In genomic region chr5:74766348-74766886, GRCh38 we compare ENCODE assay signal across 8 cellular contexts. TPM values are rescaled to one million over a fixed set of nuclear protein-coding genes. Genes with fewer than 3 reads are reported as not detected.
DNase-seq lines count a peak whose midpoint lies in the region; ATAC-seq and TF ChIP-seq lines count a peak whose summit lies in the region.

No MANE protein-coding gene starts in this region.

- TF ChIP-seq CTCF in BJ (IDR thresholded peaks at IDR 0.05; ENCODE audit: insufficient read depth, low read depth, low read length) (peak; percentile 27), sigmoid colon (IDR thresholded peaks at IDR 0.05) (peak in 3 of 4 experiments; percentile 23 to 40 (median 36))

- DNase-seq in BJ (ENCODE audit: low read depth) (no peak), NCI-H526 treated with DMSO at 0.1 percent for 48 hours (lab: John Stamatoyannopoulos, UW) (peak; percentile 33), amniotic stem cell (lab: John Stamatoyannopoulos, UW) (peak; percentile 22), right cardiac atrium (no peak), sigmoid colon (no peak)

- no peaks in the 10 kb centered on the region for H3K36me3 ChIP-seq in BJ (ENCODE audit: control insufficient read depth, insufficient read depth, low read length)
- peaks cover 0 to 46% (median 5%) of the 10 kb centered on the region in 4 donors for H3K36me3 ChIP-seq in sigmoid colon

- TF ChIP-seq POLR2A in sigmoid colon (IDR thresholded peaks at IDR 0.05), result no peak

- H3K4me1 ChIP-seq in right cardiac atrium (ENCODE audit: control insufficient read depth, insufficient read depth, low read length) (peaks cover 5% of the 10 kb centered on the region), sigmoid colon (peaks cover 0 to 38% (median 27%) of the 10 kb centered on the region in 4 donors)

- under 1% methylated on average over 15 of the region's 15 CpGs for WGBS in right cardiac atrium
- 0% methylated on average over 15 of the region's 15 CpGs for WGBS in sigmoid colon, 2 donors

- TF ChIP-seq EP300 in sigmoid colon (IDR thresholded peaks at IDR 0.05), result no peak

- ATAC-seq in GM18502 (IDR thresholded peaks at IDR 0.05; ENCODE audit: poor library complexity, unreplicated experiment), result peak; percentile 37
- ATAC-seq in HG03025 (IDR thresholded peaks at IDR 0.05; ENCODE audit: low FRiP score, unreplicated experiment), result peak; percentile 41
- ATAC-seq in right cardiac atrium, result peak; percentile 67 to 76
- ATAC-seq in HG02938 (IDR thresholded peaks at IDR 0.05; ENCODE audit: unreplicated experiment), result no peak

- peak overlapping the region; percentile 74 for H3K27ac ChIP-seq in right cardiac atrium (ENCODE audit: low read length)
- H3K27ac ChIP-seq in sigmoid colon, result peak overlapping the region; percentile 79 to 89 (median 84)

- intact Hi-C loops in right cardiac atrium (cut with DNase I), result loop anchor here in 2 of 4 donors (5.0 to 10.0 kb wide), 2 partner anchors 136 to 148 kb away; no protein-coding TSS in a partner anchor
- intact Hi-C loops in sigmoid colon (cut with DNase I), result loop anchor here (2.0 to 10.0 kb wide), 2 partner anchors 82 to 148 kb away; partner anchors contain the start of gene HEXB

- CTCF ChIA-PET in BJ (lab: Yijun Ruan, JAX), result interaction anchor here (0.9 to 1.3 kb wide), 7 partner anchors 27 to 152 kb away, joined by 3 to 6 read pairs (median 4); no protein-coding TSS in a partner anchor

- H3K27me3 ChIP-seq in BJ (ENCODE audit: control insufficient read depth, insufficient read depth, low read length), result no peaks in the 10 kb centered on the region
- no peaks in the 10 kb centered on the region for H3K27me3 ChIP-seq in right cardiac atrium (ENCODE audit: control insufficient read depth, insufficient read depth)
- H3K27me3 ChIP-seq in sigmoid colon, result no peaks in the 10 kb centered on the region

- H3K4me3 ChIP-seq in BJ (ENCODE audit: low read depth, low read length) (peak overlapping the region; percentile 95), right cardiac atrium (ENCODE audit: low read length) (peak overlapping the region; percentile 97), sigmoid colon (peak overlapping the region; percentile 92 to 96 (median 94))

- H3K9me3 ChIP-seq in right cardiac atrium (ENCODE audit: control insufficient read depth, low read length) (no peaks in the 10 kb centered on the region), sigmoid colon (no peaks in the 10 kb centered on the region)

- POLR2A ChIA-PET in BJ (lab: Charles Lee), result interaction anchor here (0.6 kb wide), 1 partner anchor 49 kb away, joined by 3 read pairs; no protein-coding TSS in a partner anchor

RNA-seq across cellular contexts. Expression of gene GFM2, which starts 0.5 kb away (rescaled TPM):
- polyA plus RNA-seq in BJ (2011; rRNA removed) (19.3 and 35.6 TPM in 2 replicates), right cardiac atrium (37.2 TPM), sigmoid colon (10 to 100 TPM; 15.3 to 26.1 (median 19.2) TPM)
- 14.7 and 16.8 TPM in 2 replicates for polyA minus RNA-seq in BJ (2011; rRNA and poly(A)+ RNA removed)
- total RNA-seq in right cardiac atrium (10 to 100 TPM; 21.6 to 41.1 (median 33.7) TPM), sigmoid colon (10 to 100 TPM; 16.0 to 21.4 (median 17.0) TPM)

RNA-seq across cellular contexts. Expression of gene NSA2, which starts 0.6 kb away (rescaled TPM):
- polyA plus RNA-seq in BJ (2011; rRNA removed) (11.7 and 66.8 TPM in 2 replicates), right cardiac atrium (73.8 TPM), sigmoid colon (100 to 1,000 TPM; 106 to 181 (median 131) TPM)
- polyA minus RNA-seq in BJ (2011; rRNA and poly(A)+ RNA removed), result 4.0 and 7.1 TPM in 2 replicates
- total RNA-seq in right cardiac atrium (10 to 100 TPM; 46.8 to 81.8 (median 61.1) TPM), sigmoid colon (100 to 1,000 TPM; 141 to 182 (median 168) TPM)

Comparison
In these comparisons a context has a peak if more than half of its experiments do, and no peak if none do; other contexts are left out.
1. DNase-seq: peak in NCI-H526 treated with DMSO at 0.1 percent for 48 hours (single experiment) and amniotic stem cell (single experiment); none in BJ (single experiment), right cardiac atrium (0 of 3) and sigmoid colon (single experiment).
2. Peak in every context shown above with its lines, with median percentiles within 50 percentile points of each other: H3K4me3 ChIP-seq.